In the genomic region with DNA sequence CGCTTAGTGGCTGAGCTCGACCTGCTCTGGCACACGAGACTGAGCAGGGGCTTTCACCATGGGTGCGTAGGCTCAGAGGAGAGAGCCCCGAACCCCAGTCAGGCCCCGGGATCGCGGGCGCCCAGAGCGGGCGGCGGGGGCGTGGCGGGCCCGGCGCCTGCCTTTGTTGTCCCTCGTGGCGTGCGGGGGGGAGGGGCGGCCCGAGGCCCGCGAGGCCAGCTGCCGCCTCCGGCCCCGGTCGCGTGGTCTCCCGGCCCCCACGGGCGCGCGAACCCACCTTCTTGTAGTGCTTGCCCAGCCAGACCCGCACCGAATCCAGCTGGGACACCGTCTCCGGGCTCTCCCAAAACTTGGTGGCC, we compare ENCODE assay signal across 8 cellular contexts. TPM values are rescaled to one million over a fixed set of nuclear protein-coding genes. Genes with fewer than 3 reads are reported as not detected.
DNase-seq lines count a peak whose midpoint lies in the region; TF ChIP-seq lines count a peak whose summit lies in the region.

No MANE protein-coding gene starts in this region.

- H3K4me2 ChIP-seq in H9 (ENCODE audit: insufficient read depth, insufficient read length, low read length): peak overlapping the region; percentile 99
- peak overlapping the region; percentile 82 for H3K4me2 ChIP-seq in fibroblast of lung (ENCODE audit: extremely low read depth, insufficient read depth, low read length)
- peak overlapping the region; percentile 92 for H3K4me2 ChIP-seq in neural cell (ENCODE audit: low read length)

- no peaks in the 10 kb centered on the region for H3K79me1 ChIP-seq in H9 (ENCODE audit: insufficient read depth, low read depth, low read length, poor library complexity, severe bottlenecking)

- H3K27me3 ChIP-seq in H9 (ENCODE audit: insufficient read depth, low read length) (no peaks in the 10 kb centered on the region), fibroblast of lung (ENCODE audit: control insufficient read depth, insufficient read depth, low read length) (no peaks in the 10 kb centered on the region), neural cell (ENCODE audit: insufficient read depth, low read depth, low read length) (no peaks in the 10 kb centered on the region), stomach smooth muscle (ENCODE audit: control insufficient read depth in 1 of 2, insufficient read depth in 2 of 2, low read length in 2 of 2) (no peaks in the 10 kb centered on the region)

- peak overlapping the region; percentile 38; the same call in 1 of the 2 replicates for H3K4ac ChIP-seq in H9 (ENCODE audit: low read depth, low read length)

- H3K4me1 ChIP-seq in H9 (ENCODE audit: insufficient read depth, low read length) (no peaks in the 10 kb centered on the region), fibroblast of lung (ENCODE audit: control insufficient read depth, extremely low read depth, insufficient read depth, low read length) (peaks cover 2% of the 10 kb centered on the region), stomach smooth muscle (ENCODE audit: control insufficient read depth, insufficient read depth, low read length) (peaks cover 22% of the 10 kb centered on the region)

- H2BK120ac ChIP-seq in H9 (ENCODE audit: low read depth, low read length, poor library complexity, severe bottlenecking): peak overlapping the region; percentile 86

- H3K9ac ChIP-seq in H9 (ENCODE audit: extremely low read depth, insufficient read length, low read length) (peak overlapping the region; percentile 100), fibroblast of lung (ENCODE audit: insufficient read depth, low read length) (peak overlapping the region; percentile 97), neural cell (ENCODE audit: low read length) (peak overlapping the region; percentile 93), stomach smooth muscle (ENCODE audit: low read length in 2 of 2) (peak overlapping the region; percentile 84 to 98)

- H2BK5ac ChIP-seq in H9 (ENCODE audit: insufficient read length, low read length): peak overlapping the region; percentile 9

- peaks cover 45% of the 10 kb centered on the region for H3K79me2 ChIP-seq in H9 (ENCODE audit: insufficient read depth, low read length)
- H3K79me2 ChIP-seq in fibroblast of lung (ENCODE audit: control insufficient read depth, insufficient read depth, low read length): peaks cover 49% of the 10 kb centered on the region
- peaks cover 47% of the 10 kb centered on the region for H3K79me2 ChIP-seq in neural cell (replicated peaks; ENCODE audit: insufficient read depth, low read length)

- H3K14ac ChIP-seq in H9 (ENCODE audit: insufficient read depth, low read length): peak overlapping the region; percentile 98

- no CpG with 5 or more reads among the region's 37 CpGs for WGBS in H9 (ENCODE audit: extremely low coverage, insufficient read length, low lambda C conversion rate)

- H2AK5ac ChIP-seq in H9 (ENCODE audit: insufficient read length, low read length): no peak overlapping the region

- peaks cover 11 to 17% of the 10 kb centered on the region in 2 experiments for H3K4me1 Mint-ChIP-seq in H9

- H4K20me1 ChIP-seq in H9 (ENCODE audit: control insufficient read depth, insufficient read depth, insufficient read length) (no peaks in the 10 kb centered on the region), fibroblast of lung (ENCODE audit: control insufficient read depth, extremely low read depth, insufficient read depth, low read length) (no peaks in the 10 kb centered on the region), neural cell (ENCODE audit: insufficient read depth) (peaks cover 4% of the 10 kb centered on the region)

- peaks cover 11 to 18% (median 15%) of the 10 kb centered on the region in 3 experiments; a peak in 6 of 7 replicates for H3K36me3 Mint-ChIP-seq in H9 (ENCODE audit: insufficient read depth in 1 of 3, low read depth in 3 of 3)

- H3K36me3 ChIP-seq in fibroblast of lung (ENCODE audit: control insufficient read depth, insufficient read depth, low read length) (no peaks in the 10 kb centered on the region), neural cell (ENCODE audit: insufficient read depth, low read length) (no peaks in the 10 kb centered on the region), stomach smooth muscle (ENCODE audit: control insufficient read depth in 2 of 2, insufficient read depth in 2 of 2, low read length in 2 of 2) (no peaks in the 10 kb centered on the region)

- H3K4me3 ChIP-seq in GM12865 (ENCODE audit: low read depth, low read length) (peak overlapping the region; percentile 99), NB4 (ENCODE audit: low read depth, low read length) (peak overlapping the region; percentile 100), fibroblast of lung (replicated peaks in 1 of 4; ENCODE audit: control extremely low read depth in 1 of 4, insufficient read depth in 1 of 4, low read depth in 3 of 4, low read length in 4 of 4) (peak overlapping the region; percentile 79 to 96 (median 87)), neural cell (ENCODE audit: low read length) (peak overlapping the region; percentile 77), stomach smooth muscle (ENCODE audit: low read length in 2 of 2) (peak overlapping the region; percentile 93 to 95)

- no peak overlapping the region for H3K56ac ChIP-seq in H9 (ENCODE audit: insufficient read length, low read depth, low read length)

- H4K91ac ChIP-seq in H9 (ENCODE audit: insufficient read length, low read depth, low read length): no peak overlapping the region

- no peak overlapping the region for H3K23ac ChIP-seq in H9 (ENCODE audit: insufficient read length, low read depth, low read length)

- no peak overlapping the region for H2BK20ac ChIP-seq in H9 (ENCODE audit: low read depth, low read length, poor library complexity, severe bottlenecking)

- no peak overlapping the region for H3T11ph ChIP-seq in H9 (ENCODE audit: low read length)

- H3K27ac ChIP-seq in H9 (ENCODE audit: insufficient read length, low read depth, low read length) (peak overlapping the region; percentile 62), fibroblast of lung (ENCODE audit: insufficient read depth, low read length) (peak overlapping the region; percentile 94), neural cell (ENCODE audit: low read length) (peak overlapping the region; percentile 94), stomach smooth muscle (ENCODE audit: low read length) (peak overlapping the region; percentile 95)

- H2BK12ac ChIP-seq in H9 (ENCODE audit: insufficient read length, low read depth, low read length): no peak overlapping the region

- DNase-seq in GM12865 (ENCODE audit: low read depth): peak; percentile 74
- peak; percentile 45 for DNase-seq in H9
- peak; percentile 63 for DNase-seq in NB4 (ENCODE audit: low read depth)
- DNase-seq in activated T-cell treated with anti-CD3 and anti-CD28 coated beads, Interleukin-2, amount 50 U/mL, for 48 hours: peak; percentile 80 to 81
- no peak for DNase-seq in fibroblast of lung (ENCODE audit: low read depth in 2 of 2)
- no peak for DNase-seq in A172 (ENCODE audit: low spot score)

- no peaks in the 10 kb centered on the region for H3K9me2 ChIP-seq in neural cell (ENCODE audit: insufficient read depth, low read length)

- H2BK15ac ChIP-seq in H9 (ENCODE audit: low read depth, low read length): no peak overlapping the region

- TF ChIP-seq RAD21 in neural cell (conservative IDR thresholded peaks at IDR 0.05): no peak

- H3K9me3 Mint-ChIP-seq in H9: no peaks in the 10 kb centered on the region; a peak in 1 of 5 replicates

- TF ChIP-seq EP300 in neural cell (conservative IDR thresholded peaks at IDR 0.05; ENCODE audit: poor library complexity, severe bottlenecking): peak; percentile 30

- TF ChIP-seq CTCF in GM12865 (IDR thresholded peaks at IDR 0.05; ENCODE audit: insufficient read depth, low read depth, low read length, missing control alignments) (no peak), H9 (conservative IDR thresholded peaks at IDR 0.05) (no peak), NB4 (IDR thresholded peaks at IDR 0.05; ENCODE audit: low read depth, low read length) (no peak), fibroblast of lung (conservative IDR thresholded peaks at IDR 0.05 in 1 of 2, IDR thresholded peaks at IDR 0.05 in 1 of 2; ENCODE audit: low read depth in 1 of 2, low read length in 2 of 2) (no peak), neural cell (IDR thresholded peaks at IDR 0.05; ENCODE audit: poor library complexity, severe bottlenecking) (no peak)

- peaks cover 10% of the 10 kb centered on the region for H3F3A ChIP-seq in neural cell (ENCODE audit: insufficient read depth, low read length, poor library complexity, severe bottlenecking)

- H3K23me2 ChIP-seq in H9 (ENCODE audit: insufficient read length, low read depth, low read length, poor library complexity, severe bottlenecking): peaks cover 6% of the 10 kb centered on the region

- H3K4me3 Mint-ChIP-seq in H9: peak overlapping the region; percentile 87 to 97

- H4K5ac ChIP-seq in H9 (ENCODE audit: insufficient read length, low read depth, low read length): no peak overlapping the region

- H3K27me3 Mint-ChIP-seq in H9 (ENCODE audit: low read depth): no peaks in the 10 kb centered on the region

- no peak overlapping the region for H2AFZ ChIP-seq in H9 (ENCODE audit: low read length)
- peak overlapping the region; percentile 39 for H2AFZ ChIP-seq in fibroblast of lung (ENCODE audit: low read length)
- H2AFZ ChIP-seq in neural cell (ENCODE audit: low read depth, low read length): no peak overlapping the region

- no peaks in the 10 kb centered on the region for H3K9me3 ChIP-seq in H9 (ENCODE audit: control insufficient read depth, low read depth, low read length)
- no peaks in the 10 kb centered on the region for H3K9me3 ChIP-seq in fibroblast of lung (ENCODE audit: control insufficient read depth, insufficient read depth, low read depth, low read length)
- no peaks in the 10 kb centered on the region for H3K9me3 ChIP-seq in neural cell (ENCODE audit: low read length)
- H3K9me3 ChIP-seq in stomach smooth muscle (ENCODE audit: control insufficient read depth in 2 of 2, low read length in 2 of 2): no peaks in the 10 kb centered on the region

- H3K18ac ChIP-seq in H9 (ENCODE audit: insufficient read length, low read depth, low read length): peak overlapping the region; percentile 93

- TF ChIP-seq POLR2A in NB4 (IDR thresholded peaks at IDR 0.05; ENCODE audit: extremely low read depth, insufficient read length): no peak

- peak overlapping the region; percentile 90 to 99 (median 98) for H3K27ac Mint-ChIP-seq in H9

- no peak overlapping the region for H4K8ac ChIP-seq in H9 (replicated peaks; ENCODE audit: insufficient read length, low read depth, low read length)

RNA-seq across cellular contexts. Expression of gene SMARCC1, which starts 0.4 kb away (rescaled TPM):
- total RNA-seq in H9 (2021) (268 and 274 TPM in 2 replicates), fibroblast of lung (23.1 and 27.0 TPM in 2 replicates)
- polyA plus RNA-seq in fibroblast of lung (23.6 and 31.1 TPM in 2 replicates), neural cell (29.4 and 31.9 TPM in 2 replicates)
- polyA plus RNA-seq in fibroblast of lung (2012): 28.9 and 35.2 TPM in 2 replicates
- polyA minus RNA-seq in fibroblast of lung (ENCODE audit: low replicate concordance) (66.4 and 95.5 TPM in 2 replicates), neural cell (127 TPM in 2 replicates)
- total RNA-seq in A172 (2014; rRNA removed; shearing (Covaris generic)): 49.6 and 51.2 TPM in 2 replicates

RNA-seq across cellular contexts. Expression of gene DHX30, which starts 21.6 kb away (rescaled TPM):
- 107 TPM in 2 replicates for total RNA-seq in H9 (2021)
- total RNA-seq in fibroblast of lung: 43.1 and 47.1 TPM in 2 replicates
- polyA plus RNA-seq in fibroblast of lung: 27.4 and 38.8 TPM in 2 replicates
- polyA plus RNA-seq in fibroblast of lung (2012): 28.3 and 42.5 TPM in 2 replicates
- polyA minus RNA-seq in fibroblast of lung (ENCODE audit: low replicate concordance): 63.1 and 104 TPM in 2 replicates
- polyA plus RNA-seq in neural cell: 101 and 115 TPM in 2 replicates
- polyA minus RNA-seq in neural cell: 114 and 117 TPM in 2 replicates
- total RNA-seq in A172 (2014; rRNA removed; shearing (Covaris generic)): 93.2 and 111 TPM in 2 replicates

Comparison
In these comparisons a context has a peak if more than half of its experiments do, and no peak if none do; other contexts are left out.
1. DNase-seq: peak in GM12865 (single experiment), H9 (single experiment), NB4 (single experiment) and activated T-cell treated with anti-CD3 and anti-CD28 coated beads, Interleukin-2, amount 50 U/mL, for 48 hours (2 of 2); none in fibroblast of lung (0 of 2) and A172 (single experiment).
2. Peak in every context shown above with its lines, with median percentiles within 50 percentile points of each other: H3K4me3 ChIP-seq, H3K27ac ChIP-seq, H3K4me2 ChIP-seq and H3K9ac ChIP-seq.